Comparison of ENCODE assay signal across 15 cellular contexts in the genomic region with DNA sequence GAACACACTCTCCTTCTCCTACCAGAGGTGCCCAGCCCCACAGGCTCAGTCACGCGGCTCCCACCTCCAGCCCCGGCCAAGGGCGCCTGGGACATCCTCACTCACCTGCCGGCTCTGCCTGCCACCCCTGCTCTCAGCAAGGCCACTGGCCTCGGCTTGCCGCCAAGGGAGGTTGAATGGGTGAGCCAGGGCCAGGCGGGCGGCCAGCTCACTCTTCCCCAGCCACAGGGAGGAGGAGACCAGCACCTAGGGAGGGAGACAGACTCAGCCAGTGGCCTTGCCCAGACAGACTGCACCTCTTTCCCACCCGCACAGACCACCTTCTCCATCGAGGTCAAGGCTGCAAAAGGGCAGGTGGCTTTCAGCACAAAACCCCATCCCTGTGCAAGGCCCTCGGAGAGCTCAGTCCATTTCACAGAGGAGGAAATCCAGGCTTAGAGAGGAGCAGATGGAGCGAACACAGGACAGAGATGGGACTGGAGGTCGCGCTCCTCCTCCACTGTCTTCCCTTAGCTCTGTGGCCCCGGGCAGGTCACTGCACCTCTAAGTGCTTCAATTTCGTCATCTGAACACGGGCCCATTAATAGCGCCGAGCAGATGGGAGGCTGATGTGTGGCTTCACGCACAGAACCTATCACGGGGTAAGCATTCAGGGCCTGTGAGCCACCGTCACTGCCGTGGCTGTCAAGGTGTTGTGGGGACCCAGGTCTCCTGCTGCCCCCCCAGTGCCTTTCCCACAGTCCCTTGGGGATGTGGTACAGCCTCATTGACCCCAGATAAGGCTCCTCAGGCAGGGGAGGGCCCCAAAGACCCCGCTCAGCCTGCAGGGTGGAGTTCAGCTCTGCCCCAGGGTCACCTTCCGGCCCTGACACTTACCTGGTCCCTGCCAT. TPM values are rescaled to one million over a fixed set of nuclear protein-coding genes. Genes with fewer than 3 reads are reported as not detected.
DNase-seq lines count a peak whose midpoint lies in the region; ATAC-seq and TF ChIP-seq lines count a peak whose summit lies in the region.
"Had no signal": no experiment of that assay in that cellular context is flagged by ENCODE, and none has a peak within 500 bp of the region (broad histone marks: within the 10 kb centered on the region; RNA-seq: fewer than 3 reads in every experiment).

No MANE protein-coding gene starts in this region.

- no peak overlapping the region for H2BK20ac ChIP-seq in IMR-90 (ENCODE audit: low read depth, low read length)

- H3K36me3 ChIP-seq in IMR-90 (ENCODE audit: control insufficient read depth, insufficient read depth, low read length), result no peaks in the 10 kb centered on the region
- no peaks in the 10 kb centered on the region for H3K36me3 ChIP-seq in mammary epithelial cell (ENCODE audit: insufficient read depth, low read length)
- H3K36me3 ChIP-seq in lung (ENCODE audit: control insufficient read depth in 2 of 2, insufficient read depth in 2 of 2, low read length in 2 of 2), result no peaks in the 10 kb centered on the region
- H3K36me3 ChIP-seq: ascending aorta, SJSA1 had no signal

- peaks cover 5 to 8% (median 8%) of the 10 kb centered on the region in 3 donors for H3K27me3 Mint-ChIP-seq in CD14-positive monocyte (ENCODE audit: low read depth in 3 of 3)
- H3K27me3 Mint-ChIP-seq in stimulated activated naive CD8-positive, alpha-beta T cell treated with anti-CD3 and anti-CD28 coated beads, Interleukin-15, amount 100 ng/mL, for 72 hours, result no peaks in the 10 kb centered on the region

- H3K4me1 ChIP-seq in IMR-90 (ENCODE audit: control insufficient read depth, insufficient read depth, low read length) (peaks cover 2% of the 10 kb centered on the region; the same call in 1 of the 2 replicates), mammary epithelial cell (ENCODE audit: insufficient read depth, low read length) (no peaks in the 10 kb centered on the region), lung (ENCODE audit: control insufficient read depth in 2 of 2, insufficient read depth in 2 of 2, low read length in 2 of 2) (no peaks in the 10 kb centered on the region)

- TF ChIP-seq CTCF in CD14-positive monocyte (IDR thresholded peaks at IDR 0.05) (no peak), IMR-90 (conservative IDR thresholded peaks at IDR 0.05; ENCODE audit: low read depth, low read length) (no peak), mammary epithelial cell (conservative IDR thresholded peaks at IDR 0.05 in 1 of 2, IDR thresholded peaks at IDR 0.05 in 1 of 2; ENCODE audit: extremely low read depth in 1 of 2, insufficient read depth in 1 of 2, low read depth in 1 of 2, low read length in 2 of 2) (no peak), lung (IDR thresholded peaks at IDR 0.05; ENCODE audit: control extremely low read depth, extremely low read depth) (no peak)

- H2BK120ac ChIP-seq in IMR-90 (ENCODE audit: low read depth, low read length), result no peak overlapping the region

- H4K8ac ChIP-seq in IMR-90 (ENCODE audit: low read depth in 2 of 2, low read length in 2 of 2), result no peak overlapping the region

- POLR2A ChIA-PET in IMR-90 (lab: Charles Lee; ENCODE audit: unreplicated experiment), result no interaction called here

- H3K4me3 ChIP-seq in IMR-90 (ENCODE audit: insufficient read depth, low read depth, low read length) (no peak overlapping the region), mammary epithelial cell (replicated peaks in 1 of 3; ENCODE audit: insufficient read depth in 1 of 3, low read depth in 2 of 3, low read length in 3 of 3) (no peak overlapping the region), lung (no peak overlapping the region)
- H3K4me3 ChIP-seq: ascending aorta, SJSA1 had no signal

- BruUV-seq in IMR-90 (replicated peaks; lab: Mats Ljungman, UMichigan) (no TSS peak), mammary epithelial cell (replicated peaks; lab: Mats Ljungman, UMichigan) (no TSS peak)

- H3K9me3 Mint-ChIP-seq in CD14-positive monocyte, result no peaks in the 10 kb centered on the region
- no peaks in the 10 kb centered on the region for H3K9me3 Mint-ChIP-seq in stimulated activated naive CD8-positive, alpha-beta T cell treated with anti-CD3 and anti-CD28 coated beads, Interleukin-15, amount 100 ng/mL, for 72 hours
- H3K9me3 Mint-ChIP-seq: activated T-cell treated with anti-CD3 and anti-CD28 coated beads, Interleukin-2, amount 50 U/mL, for 4 hours; effector memory CD8-positive, alpha-beta T cell had no signal

- 80% methylated on average over 7 of the region's 26 CpGs; no CpG with 5 or more reads in 1 of the 2 experiments for WGBS in IMR-90 (ENCODE audit: extremely low coverage in 2 of 2, insufficient read length in 1 of 2), 2 experiments
- WGBS in mammary epithelial cell (ENCODE audit: low coverage, missing lambda C conversion rate), result 58% methylated on average over 16 of the region's 26 CpGs
- 73 to 86% methylated on average over 26 of the region's 26 CpGs for WGBS in lung, 2 donors

- peaks cover 4% of the 10 kb centered on the region; the same call in 1 of the 2 replicates for H3K27me3 ChIP-seq in IMR-90 (ENCODE audit: control insufficient read depth, insufficient read depth, low read length)
- H3K27me3 ChIP-seq in mammary epithelial cell (ENCODE audit: insufficient read depth, low read length), result no peaks in the 10 kb centered on the region
- H3K27me3 ChIP-seq in lung (ENCODE audit: control insufficient read depth, insufficient read depth), result no peaks in the 10 kb centered on the region
- H3K27me3 ChIP-seq: ascending aorta, SJSA1 had no signal

- H4K20me1 ChIP-seq in IMR-90 (ENCODE audit: insufficient read depth, low read length) (no peaks in the 10 kb centered on the region), mammary epithelial cell (ENCODE audit: insufficient read depth, low read length) (no peaks in the 10 kb centered on the region)

- dilution Hi-C loops in IMR-90 (cut with HindIII; ENCODE audit: low sequenced_read_pairs, unreplicated experiment) (no loop called here), mammary epithelial cell (cut with HindIII; ENCODE audit: low sequenced_read_pairs) (loop anchor here (5.0 kb wide), 1 partner anchor 46 kb away; no protein-coding TSS in a partner anchor)

- H3K9me3 ChIP-seq in IMR-90 (ENCODE audit: control insufficient read depth, insufficient read depth, low read length) (no peaks in the 10 kb centered on the region), mammary epithelial cell (replicated peaks; ENCODE audit: insufficient read depth, low read length) (no peaks in the 10 kb centered on the region), lung (ENCODE audit: control insufficient read depth in 2 of 2, insufficient read depth in 1 of 2, low read length in 1 of 2) (no peaks in the 10 kb centered on the region)
- H3K9me3 ChIP-seq: ascending aorta had no signal

- H3K27ac ChIP-seq in IMR-90 (ENCODE audit: insufficient read depth, low read length) (no peak overlapping the region), mammary epithelial cell (ENCODE audit: insufficient read depth, low read depth, low read length) (no peak overlapping the region), lung (ENCODE audit: low read depth in 1 of 2, low read length in 1 of 2) (no peak overlapping the region)
- H3K27ac ChIP-seq: ascending aorta, SJSA1 had no signal

- H3K9ac ChIP-seq in IMR-90 (ENCODE audit: low read depth, low read length) (no peak overlapping the region), mammary epithelial cell (ENCODE audit: insufficient read depth, low read length) (no peak overlapping the region)

- H2BK15ac ChIP-seq in IMR-90 (ENCODE audit: low read depth, low read length), result no peak overlapping the region

- H4K5ac ChIP-seq in IMR-90 (ENCODE audit: low read depth, low read length), result no peak overlapping the region

- no peak overlapping the region for H3K23ac ChIP-seq in IMR-90 (ENCODE audit: low read depth, low read length)

- no peaks in the 10 kb centered on the region for H3K79me1 ChIP-seq in IMR-90 (ENCODE audit: low read depth in 1 of 2, low read length in 2 of 2)

- no peak for TF ChIP-seq RAD21 in IMR-90 (IDR thresholded peaks at IDR 0.05; ENCODE audit: low read length)

- no peak overlapping the region for H3K4ac ChIP-seq in IMR-90 (ENCODE audit: low read depth, low read length)

- no peaks in the 10 kb centered on the region for H3K9me1 ChIP-seq in IMR-90 (ENCODE audit: insufficient read depth, low read length)

- H3K56ac ChIP-seq in IMR-90 (ENCODE audit: extremely low read depth, insufficient read depth, low read length), result no peak overlapping the region

- no peak overlapping the region for H2AFZ ChIP-seq in IMR-90 (replicated peaks; ENCODE audit: low read length, poor library complexity)
- H2AFZ ChIP-seq in mammary epithelial cell (ENCODE audit: low read depth, low read length), result no peak overlapping the region

- no peaks in the 10 kb centered on the region for H3K79me2 ChIP-seq in mammary epithelial cell (ENCODE audit: insufficient read depth, low read length)

- H2BK5ac ChIP-seq in IMR-90 (ENCODE audit: low read depth, low read length, poor library complexity, severe bottlenecking), result no peak overlapping the region

- no peak overlapping the region for H3K14ac ChIP-seq in IMR-90 (replicated peaks; ENCODE audit: low read depth, low read length)

- peak; percentile 45 for DNase-seq in CD14-positive monocyte (ENCODE audit: low spot score)
- no peak for DNase-seq in IMR-90
- DNase-seq in mammary epithelial cell, result peak; percentile 25
- DNase-seq in lung (ENCODE audit: low spot score), result peak; percentile 58
- DNase-seq in stimulated activated naive CD8-positive, alpha-beta T cell treated with anti-CD3 and anti-CD28 coated beads, Interleukin-15, amount 100 ng/mL, for 72 hours, result no peak
- DNase-seq in DMS79 (lab: John Stamatoyannopoulos, UW), result no peak
- DNase-seq: activated CD4-positive, CD25-positive, alpha-beta regulatory T cell treated with anti-CD3 and anti-CD28 coated beads, Interleukin-2, amount 50 U/mL, for 72 hours; activated T-cell treated with anti-CD3 and anti-CD28 coated beads, Interleukin-2, amount 50 U/mL, for 4 hours; effector memory CD8-positive, alpha-beta T cell; NCI-H510A treated with DMSO at 0.1 percent for 48 hours; stimulated activated naive CD4-positive, alpha-beta T cell had no signal

- in situ Hi-C loops in IMR-90 (cut with MboI; ENCODE audit: low sequenced_read_pairs) (loop anchor here (10.0 kb wide), 1 partner anchor 413 kb away; no protein-coding TSS in a partner anchor), mammary epithelial cell (cut with MboI; ENCODE audit: low sequenced_read_pairs in 2 of 2) (loop anchor here (10.0 to 25.0 kb wide), 4 partner anchors 123 to 661 kb away; a partner anchor contains a TSS)

- CTCF ChIA-PET in IMR-90 (lab: Yijun Ruan, JAX) (interaction anchor here (0.9 kb wide), 1 partner anchor 313 kb away, joined by 3 read pairs; no protein-coding TSS in a partner anchor), mammary epithelial cell (lab: Charles Lee; ENCODE audit: low non-redundant PET) (no interaction called here)

- no peaks in the 10 kb centered on the region for H3K4me1 Mint-ChIP-seq in CD14-positive monocyte
- peaks cover 2% of the 10 kb centered on the region for H3K4me1 Mint-ChIP-seq in stimulated activated naive CD8-positive, alpha-beta T cell treated with anti-CD3 and anti-CD28 coated beads, Interleukin-15, amount 100 ng/mL, for 72 hours

- peak overlapping the region in 1 of 7 donors; percentile 41 for H3K27ac Mint-ChIP-seq in CD14-positive monocyte
- H3K27ac Mint-ChIP-seq in stimulated activated naive CD8-positive, alpha-beta T cell treated with anti-CD3 and anti-CD28 coated beads, Interleukin-15, amount 100 ng/mL, for 72 hours, result peak overlapping the region in 1 of 2 donors; percentile 7

- H3K4me2 ChIP-seq in IMR-90 (ENCODE audit: low read depth, low read length) (no peak overlapping the region), mammary epithelial cell (ENCODE audit: insufficient read depth, low read depth, low read length) (no peak overlapping the region)

- no peak overlapping the region for H4K91ac ChIP-seq in IMR-90 (ENCODE audit: insufficient read depth, low read depth, low read length)

- no peak for ATAC-seq in IMR-90 (ENCODE audit: low read depth)
- ATAC-seq in lung (ENCODE audit: insufficient read depth, low FRiP score), result no peak
- ATAC-seq in stimulated activated naive CD8-positive, alpha-beta T cell treated with anti-CD3 and anti-CD28 coated beads, Interleukin-15, amount 100 ng/mL, for 72 hours, result no peak
- ATAC-seq in HG02763 (IDR thresholded peaks at IDR 0.05; ENCODE audit: unreplicated experiment), result no peak
- no peak for ATAC-seq in GM19467 (IDR thresholded peaks at IDR 0.05; ENCODE audit: unreplicated experiment)
- ATAC-seq: activated T-cell treated with anti-CD3 and anti-CD28 coated beads, Interleukin-2, amount 50 U/mL, for 4 hours; effector memory CD8-positive, alpha-beta T cell had no signal

- H3K36me3 Mint-ChIP-seq in CD14-positive monocyte, result no peaks in the 10 kb centered on the region

- H2AK9ac ChIP-seq in IMR-90 (replicated peaks; ENCODE audit: low read depth, low read length, poor library complexity), result peak overlapping the region; percentile 28

- intact Hi-C loops in CD14-positive monocyte (cut with micrococcal nuclease) (no loop called here), IMR-90 (cut with micrococcal nuclease) (no loop called here), mammary epithelial cell (cut with micrococcal nuclease) (no loop called here)

- H2AK5ac ChIP-seq in IMR-90 (ENCODE audit: low read depth, low read length), result peak overlapping the region; percentile 5; the same call in 1 of the 2 replicates

- H3K18ac ChIP-seq in IMR-90 (ENCODE audit: low read depth, low read length), result no peak overlapping the region

- TF ChIP-seq POLR2A in IMR-90 (IDR thresholded peaks at IDR 0.05; ENCODE audit: low read depth, low read length), result no peak

- no peak overlapping the region for H3K4me3 Mint-ChIP-seq in CD14-positive monocyte
- H3K4me3 Mint-ChIP-seq in stimulated activated naive CD8-positive, alpha-beta T cell treated with anti-CD3 and anti-CD28 coated beads, Interleukin-15, amount 100 ng/mL, for 72 hours, result no peak overlapping the region
- H3K4me3 Mint-ChIP-seq: activated T-cell treated with anti-CD3 and anti-CD28 coated beads, Interleukin-2, amount 50 U/mL, for 4 hours; effector memory CD8-positive, alpha-beta T cell had no signal

RNA-seq across cellular contexts. Expression of a gene that starts 56.1 kb away (rescaled TPM):
- under 1 TPM; 0.23 to 0.24 TPM for polyA plus RNA-seq in CD14-positive monocyte
- 3.2 and 5.8 TPM in 2 replicates for total RNA-seq in IMR-90 (2012; rRNA removed)
- polyA plus RNA-seq in IMR-90 (2012; rRNA removed), result 4.0 and 5.6 TPM in 2 replicates
- 1.7 and 3.8 TPM in 2 replicates for polyA plus RNA-seq in IMR-90 (2012; cell fraction: cytosol; rRNA removed)
- 1.4 and 3.8 TPM in 2 replicates for polyA plus RNA-seq in IMR-90 (2012; cell fraction: nucleus; rRNA removed; ENCODE audit: low replicate concordance)
- 10 to 100 TPM in 1 of 2 donors, 1 to 10 TPM in 1; 2.2 to 14.7 TPM for total RNA-seq in mammary epithelial cell
- polyA plus RNA-seq in mammary epithelial cell, result 13.8 TPM
- polyA minus RNA-seq in mammary epithelial cell, result 3.6 TPM
- total RNA-seq in lung, result 1 to 10 TPM; 4.4 to 4.6 TPM
- 1 to 10 TPM; 2.5 to 7.2 TPM for polyA plus RNA-seq in lung
- total RNA-seq: ascending aorta had no signal

Comparison
In these comparisons a context has a peak if more than half of its experiments do, and no peak if none do; other contexts are left out.
1. DNase-seq: peak in CD14-positive monocyte (single experiment), mammary epithelial cell (single experiment) and lung (single experiment); none in IMR-90 (single experiment), stimulated activated naive CD8-positive, alpha-beta T cell treated with anti-CD3 and anti-CD28 coated beads, Interleukin-15, amount 100 ng/mL, for 72 hours (0 of 2) and DMS79 (single experiment).